In the genomic region with DNA sequence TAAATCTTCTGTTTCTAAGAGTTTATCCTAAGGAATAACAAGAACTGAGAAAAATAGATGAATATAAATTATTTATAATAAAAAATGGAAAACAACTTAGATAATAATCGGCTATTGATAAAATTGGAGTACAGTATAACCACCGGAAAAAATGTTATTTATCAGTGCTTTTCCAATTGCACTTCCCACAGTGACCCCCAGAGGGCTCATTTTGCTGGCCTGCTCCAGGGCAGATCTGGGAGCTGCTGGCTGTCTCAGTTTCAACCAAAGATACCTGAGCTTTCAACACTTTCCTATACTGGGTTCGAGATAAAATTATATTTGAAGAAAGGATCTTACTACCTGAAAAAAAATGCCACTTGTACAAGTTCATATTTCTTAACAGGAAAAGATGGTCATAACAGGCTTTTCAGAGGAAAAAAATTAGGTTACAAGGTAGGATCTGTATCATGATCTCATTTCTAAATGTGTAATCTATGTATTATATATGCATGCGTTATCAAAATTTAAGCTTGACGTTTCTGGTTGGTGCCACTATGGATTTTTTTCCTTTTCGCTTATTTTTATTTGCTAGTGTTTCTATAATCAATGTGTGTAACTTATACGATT, we compare ENCODE assay signal across 8 cellular contexts.
DNase-seq lines count a peak whose midpoint lies in the region; ATAC-seq lines count a peak whose summit lies in the region.

No MANE protein-coding gene starts in this region.

- H3K27me3 Mint-ChIP-seq in activated CD4-positive, alpha-beta T cell treated with anti-CD3 and anti-CD28 coated beads, Interleukin-2, amount 10 ng/mL, durations not matched to agents 24 days and 14 days, result no peaks in the 10 kb centered on the region

- H2AK5ac ChIP-seq in mesendoderm (ENCODE audit: low read length), result no peak overlapping the region

- H3K4me3 ChIP-seq in mesendoderm (ENCODE audit: low read length), result no peak overlapping the region

- peak; percentile 87 for ATAC-seq in HG02678 (IDR thresholded peaks at IDR 0.05; ENCODE audit: unreplicated experiment)

- H3K4me3 Mint-ChIP-seq in activated CD4-positive, alpha-beta T cell treated with anti-CD3 and anti-CD28 coated beads, Interleukin-2, amount 10 ng/mL, durations not matched to agents 24 days and 14 days, result no peak overlapping the region

- no peaks in the 10 kb centered on the region for H3K79me1 ChIP-seq in mesendoderm (ENCODE audit: low read length)

- H2BK120ac ChIP-seq in mesendoderm (ENCODE audit: low read depth, low read length), result no peak overlapping the region

- no peak overlapping the region for H3K23ac ChIP-seq in mesendoderm (ENCODE audit: low read length)

- H3K36me3 ChIP-seq in mesendoderm (ENCODE audit: control insufficient read depth, insufficient read depth, low read length), result no peaks in the 10 kb centered on the region

- no peaks in the 10 kb centered on the region for H3K4me1 Mint-ChIP-seq in activated CD4-positive, alpha-beta T cell treated with anti-CD3 and anti-CD28 coated beads, Interleukin-2, amount 10 ng/mL, durations not matched to agents 24 days and 14 days

- H3K27ac Mint-ChIP-seq in activated CD4-positive, alpha-beta T cell treated with anti-CD3 and anti-CD28 coated beads, Interleukin-2, amount 10 ng/mL, durations not matched to agents 24 days and 14 days, result no peak overlapping the region

- no peak overlapping the region for H3K4ac ChIP-seq in mesendoderm (ENCODE audit: low read depth, low read length)

- no peak overlapping the region for H4K8ac ChIP-seq in mesendoderm (ENCODE audit: low read depth, low read length)

- no peaks in the 10 kb centered on the region for H3K79me2 ChIP-seq in mesendoderm (ENCODE audit: control insufficient read depth, insufficient read depth, low read length)

- DNase-seq in activated gamma-delta T cell treated with Interleukin-2 at 50 U/mL for 16 hours (peak; percentile 53), activated gamma-delta T cell (lab: John Stamatoyannopoulos, UW) (no peak), NCI-H2029 (lab: John Stamatoyannopoulos, UW) (peak; percentile 36), ecto neural progenitor cell (ENCODE audit: low spot score) (peak; percentile 66), mesendoderm (peak; percentile 56)
- DNase-seq in activated CD4-positive, alpha-beta T cell treated with anti-CD3 and anti-CD28 coated beads, Interleukin-2, amount 10 ng/mL, durations not matched to agents 24 days and 14 days, result peak; percentile 82
- DNase-seq in stimulated activated naive CD4-positive, alpha-beta T cell (lab: John Stamatoyannopoulos, UW), result peak in 5 of 6 experiments; percentile 2 to 38 (median 10)

- no peak overlapping the region for H3K18ac ChIP-seq in mesendoderm (ENCODE audit: low read length)

- no peak overlapping the region for H4K5ac ChIP-seq in mesendoderm (ENCODE audit: low read length)

- 100% methylated on average over 2 of the region's 7 CpGs for WGBS in mesendoderm (ENCODE audit: extremely low coverage, insufficient coverage, low lambda C conversion rate)

- no peak overlapping the region for H3K56ac ChIP-seq in mesendoderm (ENCODE audit: low read length)

- no peaks in the 10 kb centered on the region for H3K9me3 Mint-ChIP-seq in activated CD4-positive, alpha-beta T cell treated with anti-CD3 and anti-CD28 coated beads, Interleukin-2, amount 10 ng/mL, durations not matched to agents 24 days and 14 days

- H3K36me3 Mint-ChIP-seq in activated CD4-positive, alpha-beta T cell treated with anti-CD3 and anti-CD28 coated beads, Interleukin-2, amount 10 ng/mL, durations not matched to agents 24 days and 14 days (ENCODE audit: low read depth), result no peaks in the 10 kb centered on the region

- H2BK5ac ChIP-seq in mesendoderm (ENCODE audit: low read length), result no peak overlapping the region

- H3K27ac ChIP-seq in mesendoderm (ENCODE audit: low read depth, low read length), result no peak overlapping the region

- no peak overlapping the region for H2BK15ac ChIP-seq in mesendoderm (replicated peaks; ENCODE audit: low read depth)

- H3K4me2 ChIP-seq in mesendoderm (ENCODE audit: low read length), result no peak overlapping the region

- no peaks in the 10 kb centered on the region for H3K4me1 ChIP-seq in mesendoderm (ENCODE audit: control insufficient read depth, low read depth, low read length)

- intact Hi-C loops in activated CD4-positive, alpha-beta T cell treated with anti-CD3 and anti-CD28 coated beads, Interleukin-2, amount 10 ng/mL, durations not matched to agents 24 days and 14 days (cut with micrococcal nuclease), result loop anchor here (2.0 to 10.0 kb wide), 2 partner anchors 171 to 213 kb away; a partner anchor contains a TSS

- H3K27me3 ChIP-seq in mesendoderm (ENCODE audit: insufficient read depth, low read length, poor library complexity), result no peaks in the 10 kb centered on the region

- H3K9ac ChIP-seq in mesendoderm (ENCODE audit: low read length), result no peak overlapping the region
